Comparison of ENCODE assay signal across 18 cellular contexts in genomic region chr2:222899413-222900181, GRCh38. TPM values are rescaled to one million over a fixed set of nuclear protein-coding genes. Genes with fewer than 3 reads are reported as not detected.
DNase-seq lines count a peak whose midpoint lies in the region; ATAC-seq, FAIRE-seq and TF ChIP-seq lines count a peak whose summit lies in the region.
"Had no signal": no experiment of that assay in that cellular context is flagged by ENCODE, and none has a peak within 500 bp of the region (broad histone marks: within the 10 kb centered on the region; RNA-seq: fewer than 3 reads in every experiment).

No MANE protein-coding gene starts in this region.

- DNase-seq in ELF-1 (ENCODE audit: low read depth, low spot score): peak; percentile 61
- DNase-seq in PC-9: no peak
- no peak for DNase-seq in H1 (ENCODE audit: low read depth in 1 of 2, low spot score in 2 of 2)
- no peak for DNase-seq in osteocyte (ENCODE audit: extremely low spot score, unreplicated experiment)
- DNase-seq in GM12892 (ENCODE audit: insufficient read length): no peak
- DNase-seq in sciatic nerve (ENCODE audit: low spot score): no peak
- no peak for DNase-seq in epidermal melanocyte (ENCODE audit: insufficient read length, low spot score)
- DNase-seq: AML-193; CD4-positive, CD25-positive, alpha-beta regulatory T cell; DMS79; KBM-7; NCI-H1092 treated with DMSO at 0.1 percent for 48 hours; NCI-H2029; NCI-H510A treated with DMSO at 0.1 percent for 48 hours had no signal

- ATAC-seq in sciatic nerve: no peak
- no peak for ATAC-seq in HG02884 (IDR thresholded peaks at IDR 0.05; ENCODE audit: unreplicated experiment)

- H3K27me3 ChIP-seq in PC-9 (ENCODE audit: insufficient read depth, low read depth) (no peaks in the 10 kb centered on the region), H1 (replicated peaks in 1 of 4; ENCODE audit: control insufficient read depth in 3 of 4, extremely low read depth in 1 of 4, insufficient read depth in 3 of 4, low read length in 3 of 4) (no peaks in the 10 kb centered on the region)

- peaks cover 66% of the 10 kb centered on the region for H3F3A ChIP-seq in PC-9 (ENCODE audit: insufficient read depth, low read depth)

- H3K36me3 Mint-ChIP-seq in osteocyte (ENCODE audit: unreplicated experiment): peaks cover 10% of the 10 kb centered on the region

- peak overlapping the region; percentile 87 for H3K27ac Mint-ChIP-seq in osteocyte (ENCODE audit: unreplicated experiment)

- H3K4ac ChIP-seq in H1 (replicated peaks; ENCODE audit: insufficient read length, low read depth, low read length): no peak overlapping the region

- TF ChIP-seq POLR2A in H1 (IDR thresholded peaks at IDR 0.05; ENCODE audit: control extremely low read depth in 1 of 2, low read depth in 2 of 2, low read length in 2 of 2): no peak
- no peak for TF ChIP-seq POLR2A in GM12892 (IDR thresholded peaks at IDR 0.05; ENCODE audit: low read depth, low read length)

- no peak overlapping the region for H4K91ac ChIP-seq in H1 (replicated peaks; ENCODE audit: insufficient read length, low read length)

- H3K23me2 ChIP-seq in H1 (ENCODE audit: low read depth, low read length): no peaks in the 10 kb centered on the region

- H2BK5ac ChIP-seq in H1 (ENCODE audit: low read depth, low read length): no peak overlapping the region

- H4K5ac ChIP-seq in H1 (ENCODE audit: insufficient read length, low read depth, low read length): no peak overlapping the region

- no peaks in the 10 kb centered on the region for H3K27me3 Mint-ChIP-seq in osteocyte (ENCODE audit: unreplicated experiment)
- H3K27me3 Mint-ChIP-seq: CD4-positive, CD25-positive, alpha-beta regulatory T cell had no signal

- H3K36me3 ChIP-seq in PC-9 (ENCODE audit: low read depth) (peaks cover 42% of the 10 kb centered on the region), H1 (ENCODE audit: control insufficient read depth in 2 of 4, insufficient read depth in 4 of 4, low read length in 3 of 4) (no peaks in the 10 kb centered on the region)

- CTCF ChIA-PET in PC-9 (lab: Charles Lee): interaction anchor here (1.8 kb wide), 1 partner anchor 190 kb away, joined by 4 read pairs; no protein-coding TSS in a partner anchor
- CTCF ChIA-PET in H1 (lab: Charles Lee; ENCODE audit: partially characterized antibody): interaction anchor here (0.6 to 2.7 kb wide), 6 partner anchors 14 to 209 kb away, joined by 3 to 5 read pairs (median 3); no protein-coding TSS in a partner anchor

- POLR2A ChIA-PET in PC-9 (lab: Charles Lee; ENCODE audit: unreplicated experiment): interaction anchor here (0.6 to 0.7 kb wide), 2 partner anchors 320 to 938 kb away, joined by 3 to 6 read pairs; no protein-coding TSS in a partner anchor
- POLR2A ChIA-PET in H1 (lab: Charles Lee; ENCODE audit: partially characterized antibody): no interaction called here

- TF ChIP-seq EP300 in H1 (IDR thresholded peaks at IDR 0.05; ENCODE audit: borderline replicate concordance in 1 of 2, low read depth in 2 of 2, low read length in 2 of 2): no peak

- intact Hi-C loops in PC-9 (cut with micrococcal nuclease; ENCODE audit: unreplicated experiment) (no loop called here), sciatic nerve (cut with DNase I) (no loop called here)

- peak overlapping the region; percentile 24 for H3K27ac ChIP-seq in PC-9
- no peak overlapping the region for H3K27ac ChIP-seq in H1 (ENCODE audit: low read depth, low read length)

- H3K4me1 ChIP-seq in PC-9 (replicated peaks; ENCODE audit: insufficient read depth) (peaks cover 25% of the 10 kb centered on the region), H1 (replicated peaks in 1 of 4; ENCODE audit: control insufficient read depth in 3 of 4, insufficient read depth in 4 of 4, low read length in 3 of 4) (peaks cover 2 to 19% (median 6%) of the 10 kb centered on the region in 4 experiments; a peak in 5 of 7 replicates)

- no peak overlapping the region for H3K56ac ChIP-seq in H1 (replicated peaks; ENCODE audit: insufficient read length, low read depth, low read length)

- no peak for FAIRE-seq in H1 (lab: Jason Lieb, UNC)
- no peak for FAIRE-seq in GM12892 (lab: Jason Lieb, UNC)
- FAIRE-seq: G401.6, GM12891, GM19239 had no signal

- H3K4me1 Mint-ChIP-seq in osteocyte (ENCODE audit: unreplicated experiment): peaks cover 62% of the 10 kb centered on the region

- H2BK20ac ChIP-seq in H1 (ENCODE audit: low read length): no peak overlapping the region

- no peak overlapping the region for H3K9ac ChIP-seq in H1 (replicated peaks in 1 of 4; ENCODE audit: extremely low read depth in 1 of 4, low read depth in 3 of 4, low read length in 3 of 4)

- H2BK12ac ChIP-seq in H1 (ENCODE audit: low read depth, low read length): no peak overlapping the region

- peaks cover 73% of the 10 kb centered on the region for H3K79me2 ChIP-seq in PC-9 (ENCODE audit: low read depth)
- peaks cover 0 to 69% of the 10 kb centered on the region in 2 experiments for H3K79me2 ChIP-seq in H1 (ENCODE audit: control insufficient read depth in 1 of 2, insufficient read depth in 2 of 2, low read length in 2 of 2)

- no peak overlapping the region for H2BK15ac ChIP-seq in H1 (ENCODE audit: low read length)

- peak overlapping the region; percentile 4; the same call in 1 of the 2 replicates for H3K4me2 ChIP-seq in PC-9
- H3K4me2 ChIP-seq in H1 (ENCODE audit: insufficient read depth in 1 of 2, low read depth in 2 of 2, low read length in 2 of 2): peak overlapping the region in 1 of 2 experiments; percentile 63; a peak in 1 of 4 replicates

- H3K4me3 Mint-ChIP-seq in osteocyte (ENCODE audit: unreplicated experiment): peak overlapping the region; percentile 42
- H3K4me3 Mint-ChIP-seq: CD4-positive, CD25-positive, alpha-beta regulatory T cell had no signal

- TF ChIP-seq RAD21 in H1 (IDR thresholded peaks at IDR 0.05 in 1 of 2, conservative IDR thresholded peaks at IDR 0.05 in 1 of 2; ENCODE audit: low read depth in 2 of 2, low read length in 2 of 2): no peak

- H3K14ac ChIP-seq in H1 (ENCODE audit: insufficient read length): no peak overlapping the region

- TF ChIP-seq CTCF in PC-9 (conservative IDR thresholded peaks at IDR 0.05) (no peak), H1 (IDR thresholded peaks at IDR 0.05; ENCODE audit: control extremely low read depth in 1 of 3, insufficient read depth in 1 of 3, low read depth in 1 of 3, low read length in 3 of 3) (no peak), osteocyte (IDR thresholded peaks at IDR 0.05) (no peak)

- H3K4me3 ChIP-seq in PC-9 (no peak overlapping the region), H1 (ENCODE audit: extremely low read depth in 1 of 4, insufficient read depth in 2 of 4, low read depth in 3 of 4, low read length in 4 of 4) (no peak overlapping the region)

- H3K9me3 ChIP-seq in PC-9 (ENCODE audit: insufficient read depth, low read depth) (no peaks in the 10 kb centered on the region), H1 (ENCODE audit: insufficient read depth in 2 of 2, low read depth in 1 of 2, low read length in 1 of 2) (no peaks in the 10 kb centered on the region)

- no peak overlapping the region for H4K8ac ChIP-seq in H1 (ENCODE audit: extremely low read depth, insufficient read depth, low read length)

- no peaks in the 10 kb centered on the region for H3K9me3 Mint-ChIP-seq in osteocyte (ENCODE audit: unreplicated experiment)
- H3K9me3 Mint-ChIP-seq: CD4-positive, CD25-positive, alpha-beta regulatory T cell had no signal

- WGBS in H1 (ENCODE audit: extremely low coverage in 1 of 2, insufficient coverage in 1 of 2, insufficient read length in 1 of 2, insufficient replicate concordance in 2 of 2, low coverage in 1 of 2, low lambda C conversion rate in 2 of 2, missing lambda C conversion rate in 1 of 2), 2 experiments: 82% methylated on average over 17 of the region's 17 CpGs; no CpG with 5 or more reads in 1 of the 2 experiments

- no peak overlapping the region for H2AFZ ChIP-seq in PC-9
- H2AFZ ChIP-seq in H1 (ENCODE audit: low read length): no peak overlapping the region

- no peak overlapping the region for H3K18ac ChIP-seq in H1 (ENCODE audit: extremely low read depth, low read length)

- peaks cover 2% of the 10 kb centered on the region for H3K79me1 ChIP-seq in H1 (ENCODE audit: low read depth, low read length)

- no peak overlapping the region for H3K23ac ChIP-seq in H1 (ENCODE audit: insufficient read length)

- no peaks in the 10 kb centered on the region for H3K9me2 ChIP-seq in PC-9 (ENCODE audit: insufficient read depth)

- H2BK120ac ChIP-seq in H1 (replicated peaks; ENCODE audit: low read depth, low read length): no peak overlapping the region

- H2AK5ac ChIP-seq in H1 (ENCODE audit: low read depth, low read length): no peak overlapping the region

- BruUV-seq in PC-9 (replicated peaks; lab: Mats Ljungman, UMichigan): no TSS peak

- H4K20me1 ChIP-seq in PC-9 (ENCODE audit: insufficient read depth) (peaks cover 70% of the 10 kb centered on the region), H1 (replicated peaks in 1 of 2; ENCODE audit: control insufficient read depth in 1 of 2, insufficient read depth in 2 of 2, low read length in 2 of 2) (peaks cover 0 to 7% of the 10 kb centered on the region in 2 experiments)

TF ChIP-seq in H1, 55 proteins besides CTCF, POLR2A, EP300 and RAD21:
- TF ChIP-seq CEBPB (IDR thresholded peaks at IDR 0.05; ENCODE audit: low read depth, low read length): peak; percentile 74
- no peak for TF ChIP-seq SIRT6 (IDR thresholded peaks at IDR 0.05; ENCODE audit: low read length)
- no peak for TF ChIP-seq EGR1 (IDR thresholded peaks at IDR 0.05; ENCODE audit: borderline replicate concordance, low read depth, low read length)
- no peak for TF ChIP-seq ZNF274 (IDR thresholded peaks at IDR 0.05; ENCODE audit: borderline replicate concordance, extremely low read depth, low read length)
- TF ChIP-seq TBP (IDR thresholded peaks at IDR 0.05; ENCODE audit: low read depth, low read length): no peak

RNA-seq across cellular contexts. Expression of gene ACSL3, which starts 38.8 kb away (rescaled TPM):
- total RNA-seq in PC-9 (2021) (300 and 446 TPM in 2 replicates), osteocyte (129 and 131 TPM in 2 replicates), sciatic nerve (70.5 TPM)
- 94.0 and 98.1 TPM in 2 replicates for total RNA-seq in H1 (2021; fragmentation: NEBNext Ultra II Directional; extraction: Animal tissue kit (Norgen Biotek cat#: 25700))
- 37.5 and 53.3 TPM in 2 replicates for polyA plus RNA-seq in H1 (2011; rRNA removed)
- polyA plus RNA-seq in H1 (2011; cell fraction: cytosol; rRNA removed): 41.9 TPM
- 45.3 TPM for polyA plus RNA-seq in H1 (2011; cell fraction: nucleus; rRNA removed)
- 39.7 to 94.3 TPM (median 50.2 TPM) in 4 replicates for polyA plus RNA-seq in H1 (2012, experiment 1 of 2)
- 3.1 TPM for polyA plus RNA-seq in H1 (2012, experiment 2 of 2)
- 108 TPM for polyA plus RNA-seq in H1 (2013, experiment 1 of 2)
- polyA plus RNA-seq in H1 (2013, experiment 2 of 2): 128 TPM
- 147 and 157 TPM in 2 replicates for polyA minus RNA-seq in H1 (2011; rRNA and poly(A)+ RNA removed)
- 63.3 TPM for polyA minus RNA-seq in H1 (2011; cell fraction: cytosol; rRNA and poly(A)+ RNA removed)
- 110 TPM for polyA minus RNA-seq in H1 (2011; cell fraction: nucleus; rRNA and poly(A)+ RNA removed)
- polyA plus RNA-seq in GM12892 (2012; ENCODE audit: missing spikeins): 26.6 TPM
